2 cellular contexts compared by ENCODE assay signal in the genomic region with DNA sequence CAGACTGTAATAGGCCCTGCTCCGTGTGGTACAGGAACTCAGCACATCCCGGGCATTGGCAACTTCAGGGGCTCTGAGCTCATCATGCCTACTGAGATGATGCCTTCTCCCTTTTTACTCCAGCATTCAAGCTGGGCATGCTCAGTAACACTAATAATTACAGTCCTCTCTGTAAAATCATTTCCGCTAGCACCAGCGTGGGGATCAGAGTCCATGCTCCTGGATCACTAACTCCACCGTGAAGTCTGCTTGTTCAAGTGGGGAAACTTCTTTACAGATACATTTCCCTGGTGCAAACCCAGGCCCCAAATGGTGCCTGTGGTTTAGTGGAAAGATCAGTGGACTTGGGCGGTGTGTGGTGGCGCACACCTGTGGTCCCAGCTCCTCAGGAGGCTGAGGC.
TF ChIP-seq lines count a peak whose summit lies in the region.

No MANE protein-coding gene starts in this region.

TF ChIP-seq in H1, 55 proteins besides CTCF, POLR2A, EP300 and RAD21:
- TF ChIP-seq SUZ12 (IDR thresholded peaks at IDR 0.05; ENCODE audit: low read length) (no peak), GABPA (IDR thresholded peaks at IDR 0.05; ENCODE audit: borderline replicate concordance, insufficient read depth, low read length) (no peak), ASH2L (IDR thresholded peaks at IDR 0.05; ENCODE audit: low read length) (no peak), ZNF274 (IDR thresholded peaks at IDR 0.05; ENCODE audit: borderline replicate concordance, extremely low read depth, low read length) (no peak), BACH1 (IDR thresholded peaks at IDR 0.05; ENCODE audit: low read length) (no peak), TAF1 (IDR thresholded peaks at IDR 0.05; ENCODE audit: low read depth, low read length) (no peak), NANOG (IDR thresholded peaks at IDR 0.05; ENCODE audit: insufficient read depth, low read depth, low read length, poor library complexity, severe bottlenecking) (no peak), EGR1 (IDR thresholded peaks at IDR 0.05; ENCODE audit: borderline replicate concordance, low read depth, low read length) (no peak), SIN3A (conservative IDR thresholded peaks at IDR 0.05 in 1 of 2, IDR thresholded peaks at IDR 0.05 in 1 of 2; ENCODE audit: low read depth in 1 of 2, low read length in 2 of 2) (no peak)

TF ChIP-seq in WTC11, 78 proteins besides CTCF, POLR2A, EP300 and RAD21:
- TF ChIP-seq, protein P1, sequence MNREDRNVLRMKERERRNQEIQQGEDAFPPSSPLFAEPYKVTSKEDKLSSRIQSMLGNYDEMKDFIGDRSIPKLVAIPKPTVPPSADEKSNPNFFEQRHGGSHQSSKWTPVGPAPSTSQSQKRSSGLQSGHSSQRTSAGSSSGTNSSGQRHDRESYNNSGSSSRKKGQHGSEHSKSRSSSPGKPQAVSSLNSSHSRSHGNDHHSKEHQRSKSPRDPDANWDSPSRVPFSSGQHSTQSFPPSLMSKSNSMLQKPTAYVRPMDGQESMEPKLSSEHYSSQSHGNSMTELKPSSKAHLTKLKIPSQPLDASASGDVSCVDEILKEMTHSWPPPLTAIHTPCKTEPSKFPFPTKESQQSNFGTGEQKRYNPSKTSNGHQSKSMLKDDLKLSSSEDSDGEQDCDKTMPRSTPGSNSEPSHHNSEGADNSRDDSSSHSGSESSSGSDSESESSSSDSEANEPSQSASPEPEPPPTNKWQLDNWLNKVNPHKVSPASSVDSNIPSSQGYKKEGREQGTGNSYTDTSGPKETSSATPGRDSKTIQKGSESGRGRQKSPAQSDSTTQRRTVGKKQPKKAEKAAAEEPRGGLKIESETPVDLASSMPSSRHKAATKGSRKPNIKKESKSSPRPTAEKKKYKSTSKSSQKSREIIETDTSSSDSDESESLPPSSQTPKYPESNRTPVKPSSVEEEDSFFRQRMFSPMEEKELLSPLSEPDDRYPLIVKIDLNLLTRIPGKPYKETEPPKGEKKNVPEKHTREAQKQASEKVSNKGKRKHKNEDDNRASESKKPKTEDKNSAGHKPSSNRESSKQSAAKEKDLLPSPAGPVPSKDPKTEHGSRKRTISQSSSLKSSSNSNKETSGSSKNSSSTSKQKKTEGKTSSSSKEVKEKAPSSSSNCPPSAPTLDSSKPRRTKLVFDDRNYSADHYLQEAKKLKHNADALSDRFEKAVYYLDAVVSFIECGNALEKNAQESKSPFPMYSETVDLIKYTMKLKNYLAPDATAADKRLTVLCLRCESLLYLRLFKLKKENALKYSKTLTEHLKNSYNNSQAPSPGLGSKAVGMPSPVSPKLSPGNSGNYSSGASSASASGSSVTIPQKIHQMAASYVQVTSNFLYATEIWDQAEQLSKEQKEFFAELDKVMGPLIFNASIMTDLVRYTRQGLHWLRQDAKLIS (CRISPR knock-in tag; IDR thresholded peaks at IDR 0.05; ENCODE audit: borderline replicate concordance): no peak
- TF ChIP-seq TEAD4 (CRISPR knock-in tag; IDR thresholded peaks at IDR 0.05) (no peak), ELF4 (CRISPR knock-in tag; IDR thresholded peaks at IDR 0.05; ENCODE audit: low read depth) (no peak), NFYB (CRISPR knock-in tag; conservative IDR thresholded peaks at IDR 0.05; ENCODE audit: low read depth) (no peak), ATF1 (CRISPR knock-in tag; IDR thresholded peaks at IDR 0.05) (no peak), ESRRA (CRISPR knock-in tag; IDR thresholded peaks at IDR 0.05; ENCODE audit: borderline replicate concordance) (no peak), ZBTB21 (CRISPR knock-in tag; IDR thresholded peaks at IDR 0.05; ENCODE audit: borderline replicate concordance) (no peak), NR3C1 (CRISPR knock-in tag; conservative IDR thresholded peaks at IDR 0.05; ENCODE audit: low read depth) (no peak), JUN (CRISPR knock-in tag; IDR thresholded peaks at IDR 0.05) (no peak)
- TF ChIP-seq, protein P2, sequence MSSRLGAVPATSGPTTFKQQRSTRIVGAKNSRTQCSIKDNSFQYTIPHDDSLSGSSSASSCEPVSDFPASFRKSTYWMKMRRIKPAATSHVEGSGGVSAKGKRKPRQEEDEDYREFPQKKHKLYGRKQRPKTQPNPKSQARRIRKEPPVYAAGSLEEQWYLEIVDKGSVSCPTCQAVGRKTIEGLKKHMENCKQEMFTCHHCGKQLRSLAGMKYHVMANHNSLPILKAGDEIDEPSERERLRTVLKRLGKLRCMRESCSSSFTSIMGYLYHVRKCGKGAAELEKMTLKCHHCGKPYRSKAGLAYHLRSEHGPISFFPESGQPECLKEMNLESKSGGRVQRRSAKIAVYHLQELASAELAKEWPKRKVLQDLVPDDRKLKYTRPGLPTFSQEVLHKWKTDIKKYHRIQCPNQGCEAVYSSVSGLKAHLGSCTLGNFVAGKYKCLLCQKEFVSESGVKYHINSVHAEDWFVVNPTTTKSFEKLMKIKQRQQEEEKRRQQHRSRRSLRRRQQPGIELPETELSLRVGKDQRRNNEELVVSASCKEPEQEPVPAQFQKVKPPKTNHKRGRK (CRISPR knock-in tag; IDR thresholded peaks at IDR 0.05; ENCODE audit: borderline replicate concordance): no peak
- TF ChIP-seq, protein P3, sequence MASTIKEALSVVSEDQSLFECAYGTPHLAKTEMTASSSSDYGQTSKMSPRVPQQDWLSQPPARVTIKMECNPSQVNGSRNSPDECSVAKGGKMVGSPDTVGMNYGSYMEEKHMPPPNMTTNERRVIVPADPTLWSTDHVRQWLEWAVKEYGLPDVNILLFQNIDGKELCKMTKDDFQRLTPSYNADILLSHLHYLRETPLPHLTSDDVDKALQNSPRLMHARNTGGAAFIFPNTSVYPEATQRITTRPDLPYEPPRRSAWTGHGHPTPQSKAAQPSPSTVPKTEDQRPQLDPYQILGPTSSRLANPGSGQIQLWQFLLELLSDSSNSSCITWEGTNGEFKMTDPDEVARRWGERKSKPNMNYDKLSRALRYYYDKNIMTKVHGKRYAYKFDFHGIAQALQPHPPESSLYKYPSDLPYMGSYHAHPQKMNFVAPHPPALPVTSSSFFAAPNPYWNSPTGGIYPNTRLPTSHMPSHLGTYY (CRISPR knock-in tag; IDR thresholded peaks at IDR 0.05): no peak
- TF ChIP-seq, protein P4, sequence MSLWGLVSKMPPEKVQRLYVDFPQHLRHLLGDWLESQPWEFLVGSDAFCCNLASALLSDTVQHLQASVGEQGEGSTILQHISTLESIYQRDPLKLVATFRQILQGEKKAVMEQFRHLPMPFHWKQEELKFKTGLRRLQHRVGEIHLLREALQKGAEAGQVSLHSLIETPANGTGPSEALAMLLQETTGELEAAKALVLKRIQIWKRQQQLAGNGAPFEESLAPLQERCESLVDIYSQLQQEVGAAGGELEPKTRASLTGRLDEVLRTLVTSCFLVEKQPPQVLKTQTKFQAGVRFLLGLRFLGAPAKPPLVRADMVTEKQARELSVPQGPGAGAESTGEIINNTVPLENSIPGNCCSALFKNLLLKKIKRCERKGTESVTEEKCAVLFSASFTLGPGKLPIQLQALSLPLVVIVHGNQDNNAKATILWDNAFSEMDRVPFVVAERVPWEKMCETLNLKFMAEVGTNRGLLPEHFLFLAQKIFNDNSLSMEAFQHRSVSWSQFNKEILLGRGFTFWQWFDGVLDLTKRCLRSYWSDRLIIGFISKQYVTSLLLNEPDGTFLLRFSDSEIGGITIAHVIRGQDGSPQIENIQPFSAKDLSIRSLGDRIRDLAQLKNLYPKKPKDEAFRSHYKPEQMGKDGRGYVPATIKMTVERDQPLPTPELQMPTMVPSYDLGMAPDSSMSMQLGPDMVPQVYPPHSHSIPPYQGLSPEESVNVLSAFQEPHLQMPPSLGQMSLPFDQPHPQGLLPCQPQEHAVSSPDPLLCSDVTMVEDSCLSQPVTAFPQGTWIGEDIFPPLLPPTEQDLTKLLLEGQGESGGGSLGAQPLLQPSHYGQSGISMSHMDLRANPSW (CRISPR knock-in tag; conservative IDR thresholded peaks at IDR 0.05; ENCODE audit: low read depth): no peak
